In the genomic region with DNA sequence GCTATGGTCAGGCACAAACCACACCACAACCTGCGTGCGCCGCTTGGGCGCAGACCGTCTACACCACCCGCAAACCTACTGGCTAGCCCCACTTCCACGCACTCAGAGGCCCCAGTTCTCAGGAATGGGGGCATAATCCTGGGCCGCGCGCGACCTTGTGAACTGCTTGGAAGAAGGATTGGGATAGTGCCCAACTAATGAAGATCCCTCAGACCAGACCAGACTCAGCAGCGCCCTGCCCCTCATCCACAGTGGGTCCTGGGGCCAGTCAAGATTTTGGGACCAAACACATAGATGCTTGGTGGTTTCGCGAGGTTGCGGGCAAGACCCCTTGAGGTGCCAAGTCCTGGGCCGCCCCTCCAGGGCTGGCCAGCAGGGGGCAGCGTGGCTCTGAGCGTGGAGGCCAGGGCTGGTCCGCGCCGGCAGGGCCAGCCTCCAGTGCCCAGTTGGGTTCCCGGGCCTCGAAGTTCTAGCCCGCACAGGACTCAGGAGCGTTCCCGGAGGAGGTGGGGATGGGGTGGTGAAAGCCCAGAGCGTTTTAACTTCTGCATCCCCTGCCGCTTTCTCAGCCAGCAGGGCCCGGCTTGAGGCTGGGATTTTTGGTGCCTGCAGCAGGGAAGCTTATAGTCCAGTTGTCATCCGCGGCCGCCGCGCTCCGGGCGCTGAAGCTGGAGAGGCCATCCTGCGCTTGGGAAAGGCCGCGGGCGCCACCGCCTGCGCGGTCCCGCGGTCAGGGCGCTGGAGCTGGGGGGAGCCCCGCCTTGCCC, we compare ENCODE assay signal across 9 cellular contexts. TPM values are rescaled to one million over a fixed set of nuclear protein-coding genes. Genes with fewer than 3 reads are reported as not detected.
A peak's percentile ranks its signal among the peaks of the same experiment; 100 is the strongest.
DNase-seq lines count a peak whose midpoint lies in the region; ATAC-seq and TF ChIP-seq lines count a peak whose summit lies in the region.
"Had no signal": no experiment of that assay in that cellular context is flagged by ENCODE, and none has a peak within 500 bp of the region (broad histone marks: within the 10 kb centered on the region; RNA-seq: fewer than 3 reads in every experiment).

No MANE protein-coding gene starts in this region.

- DNase-seq in PC-9 (no peak), body of pancreas (peak; percentile 43 to 64 (median 60)), iris pigment epithelial cell (ENCODE audit: low read depth) (peak; percentile 65), SHP77 treated with DMSO at 0.1 percent for 48 hours (lab: John Stamatoyannopoulos, UW) (no peak)
- peak; percentile 68 for DNase-seq in stimulated activated CD4-positive, alpha-beta T cell treated with anti-CD3 and anti-CD28 coated beads, Interleukin-15, amount 100 ng/mL, for 24 hours

- TF ChIP-seq POLR2A in body of pancreas (IDR thresholded peaks at IDR 0.05) = no peak

- H3K27me3 ChIP-seq in PC-9 (ENCODE audit: insufficient read depth, low read depth) (no peaks in the 10 kb centered on the region), body of pancreas (peaks cover 0 to 12% of the 10 kb centered on the region in 2 donors)

- no TSS peak for BruUV-seq in PC-9 (replicated peaks; lab: Mats Ljungman, UMichigan)

- H3F3A ChIP-seq in PC-9 (ENCODE audit: insufficient read depth, low read depth) = peaks cover 17% of the 10 kb centered on the region; the same call in 1 of the 2 replicates

- H3K4me2 ChIP-seq in PC-9 = no peak overlapping the region

- H3K9me2 ChIP-seq in PC-9 (ENCODE audit: insufficient read depth) = 0 out of 2 replicates have a peak, but pooled peaks cover 4% of the 10 kb centered on the region

- intact Hi-C loops in PC-9 (cut with micrococcal nuclease; ENCODE audit: unreplicated experiment) = loop anchor here (2.0 to 10.0 kb wide), 3 partner anchors 209 to 358 kb away; no protein-coding TSS in a partner anchor
- intact Hi-C loops in body of pancreas (cut with DNase I) = no loop called here

- no peaks in the 10 kb centered on the region; the same call in 1 of the 2 replicates for H3K9me3 ChIP-seq in PC-9 (ENCODE audit: insufficient read depth, low read depth)
- H3K9me3 ChIP-seq in body of pancreas = no peaks in the 10 kb centered on the region

- peaks cover 25% of the 10 kb centered on the region for H3K79me2 ChIP-seq in PC-9 (ENCODE audit: low read depth)

- TF ChIP-seq CTCF in GM12873 (IDR thresholded peaks at IDR 0.05; ENCODE audit: insufficient read depth, low read depth, low read length, missing control alignments) = peak; percentile 83
- peak; percentile 71 for TF ChIP-seq CTCF in PC-9 (conservative IDR thresholded peaks at IDR 0.05)
- TF ChIP-seq CTCF in body of pancreas (IDR thresholded peaks at IDR 0.05) = peak; percentile 38 to 64 (median 56)

- 21 to 64% methylated on average over 14 to 46 of the region's 47 CpGs for WGBS in body of pancreas, 2 donors

- H3K27ac ChIP-seq in PC-9 = no peak overlapping the region
- H3K27ac ChIP-seq in body of pancreas = no peak overlapping the region

- no peak overlapping the region for H2AFZ ChIP-seq in PC-9

- H3K4me1 ChIP-seq in PC-9 (replicated peaks; ENCODE audit: insufficient read depth) (peaks cover 12% of the 10 kb centered on the region), body of pancreas (peaks cover 37% of the 10 kb centered on the region)

- H3K4me3 ChIP-seq in PC-9 (no peak overlapping the region), body of pancreas (no peak overlapping the region)

- CTCF ChIA-PET in PC-9 (lab: Charles Lee) = no interaction called here

- no peaks in the 10 kb centered on the region for H4K20me1 ChIP-seq in PC-9 (ENCODE audit: insufficient read depth)

- POLR2A ChIA-PET in PC-9 (lab: Charles Lee; ENCODE audit: unreplicated experiment) = no interaction called here

- H3K36me3 ChIP-seq in PC-9 (ENCODE audit: low read depth) (peaks cover 10% of the 10 kb centered on the region), body of pancreas (replicated peaks in 1 of 2; ENCODE audit: insufficient read depth in 1 of 2, low read depth in 2 of 2) (no peaks in the 10 kb centered on the region)

- ATAC-seq in body of pancreas (no peak), HG03095 (IDR thresholded peaks at IDR 0.05; ENCODE audit: unreplicated experiment) (no peak), GM21526 (IDR thresholded peaks at IDR 0.05; ENCODE audit: low FRiP score, unreplicated experiment) (no peak)

RNA-seq across cellular contexts. Expression of gene OSR1, which starts 8.3 kb away (rescaled TPM):
- total RNA-seq in PC-9 (2021) = 6.4 and 6.9 TPM in 2 replicates
- total RNA-seq in body of pancreas = 1 to 10 TPM; 2.1 to 5.3 TPM
- total RNA-seq: T-helper 1 cell treated with Interleukin-12 subunit alpha and Interleukin-12 subunit beta and Interleukin-4 antibody, amounts not matched to agents 30 ng/mL and 1 ng/mL, for 36 hours had no signal

Comparison
In these comparisons a context has a peak if more than half of its experiments do, and no peak if none do; other contexts are left out.
1. DNase-seq: peak in body of pancreas (4 of 4), iris pigment epithelial cell (single experiment) and stimulated activated CD4-positive, alpha-beta T cell treated with anti-CD3 and anti-CD28 coated beads, Interleukin-15, amount 100 ng/mL, for 24 hours (single experiment); none in PC-9 (0 of 2) and SHP77 treated with DMSO at 0.1 percent for 48 hours (single experiment).
2. Peak in every context shown above with its lines, with median percentiles within 50 percentile points of each other: CTCF ChIP-seq.